ENCODE assay signal across 1 cellular context in genomic region chr10:17068953-17069352, GRCh38.
TF ChIP-seq lines count a peak whose summit lies in the region.

No MANE protein-coding gene starts in this region.

TF ChIP-seq in IMR-90, 13 proteins besides CTCF, POLR2A, EP300 and RAD21 (continued from another document):
- TF ChIP-seq FOS (IDR thresholded peaks at IDR 0.05; ENCODE audit: low read depth, low read length): no peak
